In genomic region chr1:192826791-192827477, GRCh38 we compare ENCODE assay signal across 1 cellular context.
A peak's percentile ranks its signal among the peaks of the same experiment; 100 is the strongest.
TF ChIP-seq lines count a peak whose summit lies in the region.

No MANE protein-coding gene starts in this region.

TF ChIP-seq in H1, 55 proteins besides CTCF, POLR2A, EP300 and RAD21:
- TF ChIP-seq GABPA (IDR thresholded peaks at IDR 0.05; ENCODE audit: borderline replicate concordance, insufficient read depth, low read length) (no peak), JUND (IDR thresholded peaks at IDR 0.05; ENCODE audit: low read length) (0 out of 2 replicates have a peak, but pooled peaks have one; percentile 11), PHF8 (conservative IDR thresholded peaks at IDR 0.05; ENCODE audit: low read depth, low read length) (no peak), SP4 (IDR thresholded peaks at IDR 0.05; ENCODE audit: low read length) (no peak)
